27 cellular contexts compared by ENCODE assay signal in genomic region chr4:64251779-64252178, GRCh38.
"Had no signal": no experiment of that assay in that cellular context is flagged by ENCODE, and none has a peak within 500 bp of the region (broad histone marks: within the 10 kb centered on the region; RNA-seq: fewer than 3 reads in every experiment).

No MANE protein-coding gene starts in this region.

- H3K4me1 ChIP-seq: esophagus muscularis mucosa, foreskin keratinocyte, gastroesophageal sphincter, heart left ventricle, pancreas, right lobe of liver, suprapubic skin, transverse colon, upper lobe of right lung, uterus had no signal

- H3K4me2 ChIP-seq: hepatocyte, smooth muscle cell had no signal

- H2AFZ ChIP-seq: hepatocyte had no signal

- DNase-seq: dermis blood vessel endothelial cell; effector memory CD4-positive, alpha-beta T cell; foreskin keratinocyte; heart left ventricle; kidney; natural killer cell; pancreas; retina; right lobe of liver; stimulated activated CD4-positive, alpha-beta T cell treated with anti-CD3 and anti-CD28 coated beads, Interleukin-12 subunit alpha, Interleukin-12 subunit beta, amount 100 ng/mL, for 4 hours; stimulated activated CD4-positive, alpha-beta T cell treated with anti-CD3 and anti-CD28 coated beads, Interleukin-1b, Interleukin-23, amount 100 ng/mL, for 48 hours; stimulated activated CD4-positive, alpha-beta T cell treated with anti-CD3 and anti-CD28 coated beads, Interleukin-4, amount 100 ng/mL, for 1 hour; stimulated activated CD8-positive, alpha-beta memory T cell treated with anti-CD3 and anti-CD28 coated beads, Interleukin-4, amount 100 ng/mL, for 48 hours; stimulated activated naive CD4-positive, alpha-beta T cell; stimulated activated naive CD8-positive, alpha-beta T cell treated with anti-CD3 and anti-CD28 coated beads, Interleukin-15, amount 100 ng/mL, for 72 hours; transverse colon; upper lobe of right lung; uterus had no signal

- ATAC-seq: foreskin keratinocyte; gastroesophageal sphincter; heart left ventricle; left lobe of liver; natural killer cell; pancreas; right lobe of liver; stimulated activated naive CD8-positive, alpha-beta T cell treated with anti-CD3 and anti-CD28 coated beads, Interleukin-15, amount 100 ng/mL, for 72 hours; upper lobe of right lung had no signal

- H3K79me2 ChIP-seq: hepatocyte had no signal

- H3K36me3 ChIP-seq: esophagus muscularis mucosa, gastroesophageal sphincter, heart left ventricle, neutrophil, pancreas, right lobe of liver, suprapubic skin, transverse colon, upper lobe of right lung, uterus had no signal

- H3K27ac ChIP-seq: esophagus muscularis mucosa, foreskin keratinocyte, gastroesophageal sphincter, heart left ventricle, hepatocyte, neutrophil, pancreas, right lobe of liver, suprapubic skin, transverse colon, upper lobe of right lung, uterus had no signal

- FAIRE-seq: endothelial cell of umbilical vein, kidney, pancreas had no signal

- H3K9me3 ChIP-seq: esophagus muscularis mucosa, gastroesophageal sphincter, neutrophil, pancreas, right lobe of liver, suprapubic skin, uterus had no signal

- H3K4me3 ChIP-seq: esophagus muscularis mucosa, gastroesophageal sphincter, heart left ventricle, hepatocyte, lung, pancreas, right lobe of liver, smooth muscle cell, suprapubic skin, transverse colon, upper lobe of right lung, uterus had no signal

- H3K27me3 ChIP-seq: esophagus muscularis mucosa, foreskin keratinocyte, gastroesophageal sphincter, heart left ventricle, hepatocyte, neutrophil, pancreas, right lobe of liver, suprapubic skin, transverse colon, upper lobe of right lung, uterus had no signal
